Comparison of ENCODE assay signal across 9 cellular contexts in the genomic region with DNA sequence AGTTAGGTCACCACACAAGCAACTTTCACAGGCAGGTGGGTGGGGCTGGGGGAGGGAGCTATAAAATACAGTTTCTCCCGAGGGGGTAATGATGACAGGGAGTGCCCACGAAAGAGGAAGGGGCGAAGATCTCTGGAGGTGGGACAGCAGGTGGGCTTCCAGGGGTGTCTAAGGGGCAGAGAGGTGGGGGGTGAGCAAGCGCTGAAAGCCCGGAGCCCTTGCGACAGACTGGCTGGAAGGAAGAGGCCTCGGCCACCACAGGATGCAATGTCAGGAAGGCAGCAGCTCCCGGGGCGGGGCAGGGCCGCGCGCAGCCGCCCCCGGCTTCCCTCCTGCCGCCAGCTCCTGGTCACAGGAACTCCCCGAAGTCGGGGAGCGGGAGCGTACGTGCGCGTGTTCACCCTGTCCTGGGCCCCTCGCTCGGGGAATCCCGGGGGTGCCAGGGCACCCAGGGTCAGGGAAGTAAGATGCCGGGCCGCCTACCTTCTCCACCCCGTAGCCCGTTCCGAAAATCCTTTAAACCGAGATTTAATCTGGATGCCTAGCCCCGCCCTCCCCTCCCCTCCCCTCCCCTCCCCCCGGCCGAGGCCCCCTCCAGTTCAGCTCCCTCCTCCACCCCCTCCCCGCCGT.
DNase-seq lines count a peak whose midpoint lies in the region; ATAC-seq and TF ChIP-seq lines count a peak whose summit lies in the region.
"Had no signal": no experiment of that assay in that cellular context is flagged by ENCODE, and none has a peak within 500 bp of the region (broad histone marks: within the 10 kb centered on the region; RNA-seq: fewer than 3 reads in every experiment).

No MANE protein-coding gene starts in this region.

- no peaks in the 10 kb centered on the region for H3K9me3 ChIP-seq in liver (ENCODE audit: control insufficient read depth in 4 of 4, low read length in 3 of 4)
- H3K9me3 ChIP-seq: A549 had no signal

- H3K4me3 ChIP-seq in liver (ENCODE audit: low read depth in 1 of 3, low read length in 3 of 3): peak overlapping the region in 1 of 3 donors; percentile 42
- H3K4me3 ChIP-seq: A549 had no signal

- H3K27ac ChIP-seq in cingulate gyrus (ENCODE audit: low read depth, low read length) (peak overlapping the region; percentile 69), liver (ENCODE audit: low read depth in 1 of 2, low read length in 2 of 2) (peak overlapping the region; percentile 68 to 77)
- H3K27ac ChIP-seq: A549 had no signal

- no peak for TF ChIP-seq RAD21 in liver (IDR thresholded peaks at IDR 0.05)

- H3K4me3 Mint-ChIP-seq in T-helper 2 cell treated with Interferon-gamma antibody and Interleukin-4, amounts not matched to agents 5 μg/mL and 100 μg/mL, for 36 hours: peak overlapping the region; percentile 84

- no peaks in the 10 kb centered on the region for H3K27me3 Mint-ChIP-seq in T-helper 2 cell treated with Interferon-gamma antibody and Interleukin-4, amounts not matched to agents 5 μg/mL and 100 μg/mL, for 36 hours (ENCODE audit: low read depth)

- H3K27ac Mint-ChIP-seq in T-helper 2 cell treated with Interferon-gamma antibody and Interleukin-4, amounts not matched to agents 5 μg/mL and 100 μg/mL, for 36 hours: peak overlapping the region; percentile 89

- H3K4me1 ChIP-seq in liver (ENCODE audit: control insufficient read depth in 4 of 4, insufficient read depth in 4 of 4, low read length in 3 of 4): peaks cover 13 to 29% (median 23%) of the 10 kb centered on the region in 4 donors

- no peaks in the 10 kb centered on the region for H3K27me3 ChIP-seq in liver (ENCODE audit: control insufficient read depth in 4 of 4, insufficient read depth in 4 of 4, low read length in 3 of 4)

- DNase-seq in NCI-H1105 treated with DMSO at 0.1 percent for 48 hours (lab: John Stamatoyannopoulos, UW): peak; percentile 31
- DNase-seq in NCI-H1105 (lab: John Stamatoyannopoulos, UW): no peak
- peak; percentile 89 for DNase-seq in T-helper 2 cell treated with Interferon-gamma antibody and Interleukin-4, amounts not matched to agents 5 μg/mL and 100 μg/mL, for 36 hours (ENCODE audit: low spot score)
- peak; percentile 31 for DNase-seq in stimulated activated CD8-positive, alpha-beta memory T cell treated with anti-CD3 and anti-CD28 coated beads, Interleukin-15, amount 100 ng/mL, for 24 hours (ENCODE audit: low read depth)
- no peak for DNase-seq in cerebellar cortex (ENCODE audit: low spot score)

- H3K4me1 Mint-ChIP-seq in T-helper 2 cell treated with Interferon-gamma antibody and Interleukin-4, amounts not matched to agents 5 μg/mL and 100 μg/mL, for 36 hours (ENCODE audit: low read depth): peaks cover 35% of the 10 kb centered on the region

- 41% methylated on average over 36 of the region's 36 CpGs for WGBS in liver

- peak; percentile 12 for ATAC-seq in HG03175 (IDR thresholded peaks at IDR 0.05; ENCODE audit: unreplicated experiment)
- ATAC-seq: A549 had no signal

- no peaks in the 10 kb centered on the region for H3K36me3 ChIP-seq in liver (ENCODE audit: control insufficient read depth in 4 of 4, insufficient read depth in 3 of 4, low read depth in 1 of 4, low read length in 3 of 4)

- H3K9ac ChIP-seq in liver (ENCODE audit: low read depth in 1 of 2, low read length in 2 of 2): no peak overlapping the region

- no peaks in the 10 kb centered on the region for H3K9me3 Mint-ChIP-seq in T-helper 2 cell treated with Interferon-gamma antibody and Interleukin-4, amounts not matched to agents 5 μg/mL and 100 μg/mL, for 36 hours

- no peaks in the 10 kb centered on the region for H3K36me3 Mint-ChIP-seq in T-helper 2 cell treated with Interferon-gamma antibody and Interleukin-4, amounts not matched to agents 5 μg/mL and 100 μg/mL, for 36 hours (ENCODE audit: low read depth)

- no peak for TF ChIP-seq CTCF in liver (IDR thresholded peaks at IDR 0.05; ENCODE audit: low read depth, low read length, missing input control)

TF ChIP-seq in liver, 16 proteins besides CTCF, POLR2A, EP300 and RAD21:
- TF ChIP-seq, protein P1, sequence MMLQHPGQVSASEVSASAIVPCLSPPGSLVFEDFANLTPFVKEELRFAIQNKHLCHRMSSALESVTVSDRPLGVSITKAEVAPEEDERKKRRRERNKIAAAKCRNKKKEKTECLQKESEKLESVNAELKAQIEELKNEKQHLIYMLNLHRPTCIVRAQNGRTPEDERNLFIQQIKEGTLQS (IDR thresholded peaks at IDR 0.05): no peak
- TF ChIP-seq TAF1 (conservative IDR thresholded peaks at IDR 0.05) (no peak), YY1 (IDR thresholded peaks at IDR 0.05) (no peak), RXRA (IDR thresholded peaks at IDR 0.05) (no peak), FOXA1 (IDR thresholded peaks at IDR 0.05) (no peak), SP1 (IDR thresholded peaks at IDR 0.05) (no peak), JUND (IDR thresholded peaks at IDR 0.05) (no peak), GABPA (IDR thresholded peaks at IDR 0.05 in 1 of 2, conservative IDR thresholded peaks at IDR 0.05 in 1 of 2) (no peak), FOXA2 (IDR thresholded peaks at IDR 0.05) (no peak), HNF4G (IDR thresholded peaks at IDR 0.05) (no peak), EGR1 (IDR thresholded peaks at IDR 0.05; ENCODE audit: low read depth in 2 of 2) (no peak), NR2F2 (IDR thresholded peaks at IDR 0.05) (no peak), HNF4A (conservative IDR thresholded peaks at IDR 0.05) (no peak)
- TF ChIP-seq, protein P2, sequence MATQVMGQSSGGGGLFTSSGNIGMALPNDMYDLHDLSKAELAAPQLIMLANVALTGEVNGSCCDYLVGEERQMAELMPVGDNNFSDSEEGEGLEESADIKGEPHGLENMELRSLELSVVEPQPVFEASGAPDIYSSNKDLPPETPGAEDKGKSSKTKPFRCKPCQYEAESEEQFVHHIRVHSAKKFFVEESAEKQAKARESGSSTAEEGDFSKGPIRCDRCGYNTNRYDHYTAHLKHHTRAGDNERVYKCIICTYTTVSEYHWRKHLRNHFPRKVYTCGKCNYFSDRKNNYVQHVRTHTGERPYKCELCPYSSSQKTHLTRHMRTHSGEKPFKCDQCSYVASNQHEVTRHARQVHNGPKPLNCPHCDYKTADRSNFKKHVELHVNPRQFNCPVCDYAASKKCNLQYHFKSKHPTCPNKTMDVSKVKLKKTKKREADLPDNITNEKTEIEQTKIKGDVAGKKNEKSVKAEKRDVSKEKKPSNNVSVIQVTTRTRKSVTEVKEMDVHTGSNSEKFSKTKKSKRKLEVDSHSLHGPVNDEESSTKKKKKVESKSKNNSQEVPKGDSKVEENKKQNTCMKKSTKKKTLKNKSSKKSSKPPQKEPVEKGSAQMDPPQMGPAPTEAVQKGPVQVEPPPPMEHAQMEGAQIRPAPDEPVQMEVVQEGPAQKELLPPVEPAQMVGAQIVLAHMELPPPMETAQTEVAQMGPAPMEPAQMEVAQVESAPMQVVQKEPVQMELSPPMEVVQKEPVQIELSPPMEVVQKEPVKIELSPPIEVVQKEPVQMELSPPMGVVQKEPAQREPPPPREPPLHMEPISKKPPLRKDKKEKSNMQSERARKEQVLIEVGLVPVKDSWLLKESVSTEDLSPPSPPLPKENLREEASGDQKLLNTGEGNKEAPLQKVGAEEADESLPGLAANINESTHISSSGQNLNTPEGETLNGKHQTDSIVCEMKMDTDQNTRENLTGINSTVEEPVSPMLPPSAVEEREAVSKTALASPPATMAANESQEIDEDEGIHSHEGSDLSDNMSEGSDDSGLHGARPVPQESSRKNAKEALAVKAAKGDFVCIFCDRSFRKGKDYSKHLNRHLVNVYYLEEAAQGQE (IDR thresholded peaks at IDR 0.05): no peak
- TF ChIP-seq, protein P3, sequence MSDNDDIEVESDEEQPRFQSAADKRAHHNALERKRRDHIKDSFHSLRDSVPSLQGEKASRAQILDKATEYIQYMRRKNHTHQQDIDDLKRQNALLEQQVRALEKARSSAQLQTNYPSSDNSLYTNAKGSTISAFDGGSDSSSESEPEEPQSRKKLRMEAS (IDR thresholded peaks at IDR 0.05): no peak
- TF ChIP-seq, protein P4, sequence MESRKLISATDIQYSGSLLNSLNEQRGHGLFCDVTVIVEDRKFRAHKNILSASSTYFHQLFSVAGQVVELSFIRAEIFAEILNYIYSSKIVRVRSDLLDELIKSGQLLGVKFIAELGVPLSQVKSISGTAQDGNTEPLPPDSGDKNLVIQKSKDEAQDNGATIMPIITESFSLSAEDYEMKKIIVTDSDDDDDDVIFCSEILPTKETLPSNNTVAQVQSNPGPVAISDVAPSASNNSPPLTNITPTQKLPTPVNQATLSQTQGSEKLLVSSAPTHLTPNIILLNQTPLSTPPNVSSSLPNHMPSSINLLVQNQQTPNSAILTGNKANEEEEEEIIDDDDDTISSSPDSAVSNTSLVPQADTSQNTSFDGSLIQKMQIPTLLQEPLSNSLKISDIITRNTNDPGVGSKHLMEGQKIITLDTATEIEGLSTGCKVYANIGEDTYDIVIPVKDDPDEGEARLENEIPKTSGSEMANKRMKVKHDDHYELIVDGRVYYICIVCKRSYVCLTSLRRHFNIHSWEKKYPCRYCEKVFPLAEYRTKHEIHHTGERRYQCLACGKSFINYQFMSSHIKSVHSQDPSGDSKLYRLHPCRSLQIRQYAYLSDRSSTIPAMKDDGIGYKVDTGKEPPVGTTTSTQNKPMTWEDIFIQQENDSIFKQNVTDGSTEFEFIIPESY (IDR thresholded peaks at IDR 0.05): no peak

Comparison
In these comparisons a context has a peak if more than half of its experiments do, and no peak if none do; other contexts are left out.
1. DNase-seq: peak in NCI-H1105 treated with DMSO at 0.1 percent for 48 hours (single experiment), T-helper 2 cell treated with Interferon-gamma antibody and Interleukin-4, amounts not matched to agents 5 μg/mL and 100 μg/mL, for 36 hours (single experiment) and stimulated activated CD8-positive, alpha-beta memory T cell treated with anti-CD3 and anti-CD28 coated beads, Interleukin-15, amount 100 ng/mL, for 24 hours (single experiment); none in NCI-H1105 (single experiment) and cerebellar cortex (single experiment).